Comparison of ENCODE assay signal across 11 cellular contexts in the genomic region with DNA sequence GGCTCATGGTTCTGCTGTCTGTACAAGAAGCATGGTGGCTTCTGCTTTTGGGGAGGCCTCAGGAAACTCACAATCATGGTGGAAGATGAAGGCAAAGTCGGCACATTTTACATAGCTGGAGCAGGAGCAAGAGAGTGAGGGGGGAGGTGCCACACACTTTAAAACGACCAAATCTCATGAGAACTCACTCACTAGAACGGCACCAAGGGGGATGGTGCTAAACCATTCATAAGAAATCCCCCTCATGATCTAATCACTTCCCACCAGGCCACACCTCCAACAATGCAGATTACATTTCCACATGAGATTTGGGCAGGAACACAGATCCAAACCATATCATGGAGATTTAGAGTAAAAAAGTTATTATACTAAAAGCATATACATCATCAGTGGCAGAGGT. TPM values are rescaled to one million over a fixed set of nuclear protein-coding genes. Genes with fewer than 3 reads are reported as not detected.
DNase-seq lines count a peak whose midpoint lies in the region; ATAC-seq and TF ChIP-seq lines count a peak whose summit lies in the region.
"Had no signal": no experiment of that assay in that cellular context is flagged by ENCODE, and none has a peak within 500 bp of the region (broad histone marks: within the 10 kb centered on the region; RNA-seq: fewer than 3 reads in every experiment).

No MANE protein-coding gene starts in this region.

- POLR2A ChIA-PET in OCI-LY7 (lab: Charles Lee) = no interaction called here

- no peaks in the 10 kb centered on the region for H3K36me3 ChIP-seq in OCI-LY7 (ENCODE audit: insufficient read depth, low read length)
- H3K36me3 ChIP-seq: left ventricle myocardium inferior had no signal

- H3K27ac Mint-ChIP-seq in activated naive CD4-positive, alpha-beta T cell treated with anti-CD3 and anti-CD28 coated beads, Interleukin-2, amount 10 ng/mL, durations not matched to agents 7 days and 5 days = peak overlapping the region; percentile 87
- peak overlapping the region; percentile 83 for H3K27ac Mint-ChIP-seq in stimulated activated naive CD8-positive, alpha-beta T cell treated with anti-CD3 and anti-CD28 coated beads, Interleukin-15, Interleukin-2, amounts not matched to agents 100 ng/mL and 50 ng/mL, for 24 hours

- peaks cover 18% of the 10 kb centered on the region for H3K4me1 Mint-ChIP-seq in activated naive CD4-positive, alpha-beta T cell treated with anti-CD3 and anti-CD28 coated beads, Interleukin-2, amount 10 ng/mL, durations not matched to agents 7 days and 5 days
- H3K4me1 Mint-ChIP-seq in stimulated activated naive CD8-positive, alpha-beta T cell treated with anti-CD3 and anti-CD28 coated beads, Interleukin-15, Interleukin-2, amounts not matched to agents 100 ng/mL and 50 ng/mL, for 24 hours (ENCODE audit: low read depth) = peaks cover 20% of the 10 kb centered on the region

- no peaks in the 10 kb centered on the region for H3K36me3 Mint-ChIP-seq in activated naive CD4-positive, alpha-beta T cell treated with anti-CD3 and anti-CD28 coated beads, Interleukin-2, amount 10 ng/mL, durations not matched to agents 7 days and 5 days
- no peaks in the 10 kb centered on the region for H3K36me3 Mint-ChIP-seq in stimulated activated naive CD8-positive, alpha-beta T cell treated with anti-CD3 and anti-CD28 coated beads, Interleukin-15, Interleukin-2, amounts not matched to agents 100 ng/mL and 50 ng/mL, for 24 hours (ENCODE audit: low read depth)

- H3K9me2 ChIP-seq in OCI-LY7 (ENCODE audit: insufficient read depth, low read length) = no peaks in the 10 kb centered on the region

- H3K4me3 Mint-ChIP-seq in activated naive CD4-positive, alpha-beta T cell treated with anti-CD3 and anti-CD28 coated beads, Interleukin-2, amount 10 ng/mL, durations not matched to agents 7 days and 5 days = no peak overlapping the region
- no peak overlapping the region for H3K4me3 Mint-ChIP-seq in stimulated activated naive CD8-positive, alpha-beta T cell treated with anti-CD3 and anti-CD28 coated beads, Interleukin-15, Interleukin-2, amounts not matched to agents 100 ng/mL and 50 ng/mL, for 24 hours

- peaks cover 16% of the 10 kb centered on the region for H3K4me1 ChIP-seq in OCI-LY7 (ENCODE audit: insufficient read depth, low read length, poor library complexity, severe bottlenecking)
- H3K4me1 ChIP-seq: left ventricle myocardium inferior had no signal

- no peaks in the 10 kb centered on the region for H4K20me1 ChIP-seq in OCI-LY7 (ENCODE audit: insufficient read depth, low read length)

- BruUV-seq in OCI-LY7 (replicated peaks; lab: Mats Ljungman, UMichigan) = no TSS peak

- no peaks in the 10 kb centered on the region for H3K9me3 ChIP-seq in OCI-LY7 (ENCODE audit: low read length)
- H3K9me3 ChIP-seq: left ventricle myocardium inferior had no signal

- CTCF ChIA-PET in activated naive CD4-positive, alpha-beta T cell treated with anti-CD3 and anti-CD28 coated beads, Interleukin-2, amount 10 ng/mL, durations not matched to agents 7 days and 5 days (lab: Charles Lee) = interaction anchor here (2.2 kb wide), 1 partner anchor 77 kb away, joined by 7 read pairs; no protein-coding TSS in a partner anchor
- CTCF ChIA-PET in OCI-LY7 (lab: Charles Lee; ENCODE audit: unreplicated experiment) = no interaction called here

- peaks cover 5% of the 10 kb centered on the region for H3K27me3 Mint-ChIP-seq in activated naive CD4-positive, alpha-beta T cell treated with anti-CD3 and anti-CD28 coated beads, Interleukin-2, amount 10 ng/mL, durations not matched to agents 7 days and 5 days
- peaks cover 13% of the 10 kb centered on the region for H3K27me3 Mint-ChIP-seq in stimulated activated naive CD8-positive, alpha-beta T cell treated with anti-CD3 and anti-CD28 coated beads, Interleukin-15, Interleukin-2, amounts not matched to agents 100 ng/mL and 50 ng/mL, for 24 hours

- ATAC-seq in HG02798 (IDR thresholded peaks at IDR 0.05; ENCODE audit: poor library complexity, unreplicated experiment) (peak; percentile 29), HG03469 (IDR thresholded peaks at IDR 0.05; ENCODE audit: unreplicated experiment) (no peak), SK-N-SH treated with all-trans-retinoic acid at 6 μM for 48 hours (no peak)

- H3K9me3 Mint-ChIP-seq in activated naive CD4-positive, alpha-beta T cell treated with anti-CD3 and anti-CD28 coated beads, Interleukin-2, amount 10 ng/mL, durations not matched to agents 7 days and 5 days = no peaks in the 10 kb centered on the region
- no peaks in the 10 kb centered on the region for H3K9me3 Mint-ChIP-seq in stimulated activated naive CD8-positive, alpha-beta T cell treated with anti-CD3 and anti-CD28 coated beads, Interleukin-15, Interleukin-2, amounts not matched to agents 100 ng/mL and 50 ng/mL, for 24 hours

- H3K4me3 ChIP-seq in OCI-LY7 (ENCODE audit: low read depth, low read length, poor library complexity, severe bottlenecking) = no peak overlapping the region
- H3K4me3 ChIP-seq: left ventricle myocardium inferior had no signal

- no peaks in the 10 kb centered on the region for H3K79me2 ChIP-seq in OCI-LY7 (ENCODE audit: insufficient read depth, low read depth, low read length)

- TF ChIP-seq CTCF in OCI-LY7 (conservative IDR thresholded peaks at IDR 0.05; ENCODE audit: low read length) = no peak

- intact Hi-C loops in OCI-LY7 (cut with micrococcal nuclease; ENCODE audit: unreplicated experiment) = no loop called here

- no peak overlapping the region for H3K27ac ChIP-seq in OCI-LY7 (ENCODE audit: low read depth, low read length, poor library complexity, severe bottlenecking)
- H3K27ac ChIP-seq: left ventricle myocardium inferior had no signal

- no peak for DNase-seq in activated naive CD4-positive, alpha-beta T cell treated with anti-CD3 and anti-CD28 coated beads, Interleukin-2, amount 10 ng/mL, durations not matched to agents 7 days and 5 days
- no peak for DNase-seq in activated naive CD4-positive, alpha-beta T cell treated with Interleukin-2 at 50 U/mL for 16 hours
- DNase-seq in OCI-LY7 (ENCODE audit: low spot score) (no peak), NCI-H1105 treated with DMSO at 0.1 percent for 48 hours (lab: John Stamatoyannopoulos, UW) (no peak)
- DNase-seq: left ventricle myocardium inferior, NCI-H345 had no signal

- 0 out of 2 replicates have a peak overlapping the region, but pooled peaks have one; percentile 46 for H3K4me2 ChIP-seq in OCI-LY7 (ENCODE audit: low read length)

- H2AFZ ChIP-seq in OCI-LY7 (ENCODE audit: low read length) = peak overlapping the region; percentile 99

TF ChIP-seq in SK-N-SH treated with all-trans-retinoic acid at 6 μM for 48 hours, 23 proteins besides CTCF, POLR2A, EP300 and RAD21:
- TF ChIP-seq, protein P1, sequence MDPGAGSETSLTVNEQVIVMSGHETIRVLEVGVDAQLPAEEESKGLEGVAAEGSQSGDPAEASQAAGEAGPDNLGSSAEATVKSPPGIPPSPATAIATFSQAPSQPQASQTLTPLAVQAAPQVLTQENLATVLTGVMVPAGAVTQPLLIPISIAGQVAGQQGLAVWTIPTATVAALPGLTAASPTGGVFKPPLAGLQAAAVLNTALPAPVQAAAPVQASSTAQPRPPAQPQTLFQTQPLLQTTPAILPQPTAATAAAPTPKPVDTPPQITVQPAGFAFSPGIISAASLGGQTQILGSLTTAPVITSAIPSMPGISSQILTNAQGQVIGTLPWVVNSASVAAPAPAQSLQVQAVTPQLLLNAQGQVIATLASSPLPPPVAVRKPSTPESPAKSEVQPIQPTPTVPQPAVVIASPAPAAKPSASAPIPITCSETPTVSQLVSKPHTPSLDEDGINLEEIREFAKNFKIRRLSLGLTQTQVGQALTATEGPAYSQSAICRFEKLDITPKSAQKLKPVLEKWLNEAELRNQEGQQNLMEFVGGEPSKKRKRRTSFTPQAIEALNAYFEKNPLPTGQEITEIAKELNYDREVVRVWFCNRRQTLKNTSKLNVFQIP (CRISPR knock-in tag; IDR thresholded peaks at IDR 0.05; ENCODE audit: borderline replicate concordance, low read depth) = no peak
- TF ChIP-seq, protein P2, sequence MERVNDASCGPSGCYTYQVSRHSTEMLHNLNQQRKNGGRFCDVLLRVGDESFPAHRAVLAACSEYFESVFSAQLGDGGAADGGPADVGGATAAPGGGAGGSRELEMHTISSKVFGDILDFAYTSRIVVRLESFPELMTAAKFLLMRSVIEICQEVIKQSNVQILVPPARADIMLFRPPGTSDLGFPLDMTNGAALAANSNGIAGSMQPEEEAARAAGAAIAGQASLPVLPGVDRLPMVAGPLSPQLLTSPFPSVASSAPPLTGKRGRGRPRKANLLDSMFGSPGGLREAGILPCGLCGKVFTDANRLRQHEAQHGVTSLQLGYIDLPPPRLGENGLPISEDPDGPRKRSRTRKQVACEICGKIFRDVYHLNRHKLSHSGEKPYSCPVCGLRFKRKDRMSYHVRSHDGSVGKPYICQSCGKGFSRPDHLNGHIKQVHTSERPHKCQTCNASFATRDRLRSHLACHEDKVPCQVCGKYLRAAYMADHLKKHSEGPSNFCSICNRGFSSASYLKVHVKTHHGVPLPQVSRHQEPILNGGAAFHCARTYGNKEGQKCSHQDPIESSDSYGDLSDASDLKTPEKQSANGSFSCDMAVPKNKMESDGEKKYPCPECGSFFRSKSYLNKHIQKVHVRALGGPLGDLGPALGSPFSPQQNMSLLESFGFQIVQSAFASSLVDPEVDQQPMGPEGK (CRISPR knock-in tag; IDR thresholded peaks at IDR 0.05; ENCODE audit: borderline replicate concordance) = no peak
- TF ChIP-seq TCF4 (CRISPR knock-in tag; IDR thresholded peaks at IDR 0.05; ENCODE audit: borderline replicate concordance) (no peak), OSR1 (CRISPR knock-in tag; IDR thresholded peaks at IDR 0.05) (no peak), ZNF70 (CRISPR knock-in tag; IDR thresholded peaks at IDR 0.05) (no peak), ZFP30 (CRISPR knock-in tag; IDR thresholded peaks at IDR 0.05) (no peak), TOX (CRISPR knock-in tag; IDR thresholded peaks at IDR 0.05; ENCODE audit: borderline replicate concordance) (no peak), RARB (CRISPR knock-in tag; IDR thresholded peaks at IDR 0.05) (no peak)
- TF ChIP-seq, protein P3, sequence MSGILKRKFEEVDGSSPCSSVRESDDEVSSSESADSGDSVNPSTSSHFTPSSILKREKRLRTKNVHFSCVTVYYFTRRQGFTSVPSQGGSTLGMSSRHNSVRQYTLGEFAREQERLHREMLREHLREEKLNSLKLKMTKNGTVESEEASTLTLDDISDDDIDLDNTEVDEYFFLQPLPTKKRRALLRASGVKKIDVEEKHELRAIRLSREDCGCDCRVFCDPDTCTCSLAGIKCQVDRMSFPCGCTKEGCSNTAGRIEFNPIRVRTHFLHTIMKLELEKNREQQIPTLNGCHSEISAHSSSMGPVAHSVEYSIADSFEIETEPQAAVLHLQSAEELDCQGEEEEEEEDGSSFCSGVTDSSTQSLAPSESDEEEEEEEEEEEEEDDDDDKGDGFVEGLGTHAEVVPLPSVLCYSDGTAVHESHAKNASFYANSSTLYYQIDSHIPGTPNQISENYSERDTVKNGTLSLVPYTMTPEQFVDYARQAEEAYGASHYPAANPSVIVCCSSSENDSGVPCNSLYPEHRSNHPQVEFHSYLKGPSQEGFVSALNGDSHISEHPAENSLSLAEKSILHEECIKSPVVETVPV (CRISPR knock-in tag; IDR thresholded peaks at IDR 0.05) = no peak

RNA-seq across cellular contexts. Expression of a gene that starts 13.6 kb away (rescaled TPM):
- 45.5 and 58.0 TPM in 2 replicates for total RNA-seq in OCI-LY7 (2014; rRNA removed; shearing (Covaris generic))
- 29.0 and 33.0 TPM in 2 replicates for total RNA-seq in OCI-LY7 (2022)

RNA-seq across cellular contexts. Expression of a gene that starts 34.7 kb away (rescaled TPM):
- total RNA-seq in OCI-LY7 (2014; rRNA removed; shearing (Covaris generic)) = not detected in 2 replicates
- not detected in 2 replicates for total RNA-seq in OCI-LY7 (2022)
- total RNA-seq: left ventricle myocardium inferior; T-helper 2 cell treated with Interferon-gamma antibody and Interleukin-4, amounts not matched to agents 100 ng/mL and 5 ng/mL, for 36 hours had no signal
